Comparison of ENCODE assay signal across 8 cellular contexts in genomic region chr6:6810727-6811126, GRCh38.
A peak's percentile ranks its signal among the peaks of the same experiment; 100 is the strongest.
DNase-seq lines count a peak whose midpoint lies in the region; ATAC-seq and TF ChIP-seq lines count a peak whose summit lies in the region.

No MANE protein-coding gene starts in this region.

- H3K4me3 ChIP-seq in cardiac fibroblast (replicated peaks in 1 of 2; ENCODE audit: low read depth in 2 of 2, low read length in 2 of 2) (peak overlapping the region; percentile 32 to 35), parathyroid adenoma (ENCODE audit: low read depth, low read length) (no peak overlapping the region), HAP-1 (no peak overlapping the region)

- H3K4me2 ChIP-seq in parathyroid adenoma (ENCODE audit: low read length): peak overlapping the region; percentile 39

- in situ Hi-C loops in GM13977 (cut with MboI; ENCODE audit: low pct_unique_long_range_greater_than_20kb, low sequenced_read_pairs, unreplicated experiment): no loop called here
- in situ Hi-C loops in HAP-1 (cut with MboI; ENCODE audit: low sequenced_read_pairs): no loop called here

- H3K27me3 ChIP-seq in parathyroid adenoma (ENCODE audit: control insufficient read depth, insufficient read depth, low read length) (no peaks in the 10 kb centered on the region), HAP-1 (ENCODE audit: low read depth) (peaks cover 11% of the 10 kb centered on the region; the same call in 1 of the 2 replicates)

- H3K9ac ChIP-seq in parathyroid adenoma: no peak overlapping the region

- H3K36me3 ChIP-seq in parathyroid adenoma (ENCODE audit: control insufficient read depth, insufficient read depth, low read length): no peaks in the 10 kb centered on the region
- no peaks in the 10 kb centered on the region for H3K36me3 ChIP-seq in HAP-1 (replicated peaks)

- H3K4me1 ChIP-seq in parathyroid adenoma (no peaks in the 10 kb centered on the region), HAP-1 (no peaks in the 10 kb centered on the region)

- DNase-seq in GM13977 (ENCODE audit: low spot score): peak; percentile 48
- no peak for DNase-seq in cardiac fibroblast (ENCODE audit: low read depth in 2 of 2)
- DNase-seq in HAP-1 (ENCODE audit: low spot score in 2 of 2): no peak
- DNase-seq in epidermal melanocyte (ENCODE audit: insufficient read length, low spot score): no peak
- DNase-seq in NCI-H2081 (lab: John Stamatoyannopoulos, UW): no peak

- H3K79me2 ChIP-seq in parathyroid adenoma: no peaks in the 10 kb centered on the region

- H3K9me3 ChIP-seq in parathyroid adenoma (ENCODE audit: control insufficient read depth, low read length) (no peaks in the 10 kb centered on the region), HAP-1 (no peaks in the 10 kb centered on the region)

- H3K27ac ChIP-seq in parathyroid adenoma: peak overlapping the region; percentile 32

- TF ChIP-seq POLR2A in GM18505 (IDR thresholded peaks at IDR 0.05; ENCODE audit: borderline replicate concordance, extremely low read depth, insufficient read depth, insufficient read length): no peak

- ATAC-seq in HG03095 (IDR thresholded peaks at IDR 0.05; ENCODE audit: unreplicated experiment) (peak; percentile 82), GM18505 (IDR thresholded peaks at IDR 0.05; ENCODE audit: unreplicated experiment) (no peak)

- no peak for TF ChIP-seq CTCF in GM13977 (IDR thresholded peaks at IDR 0.05; ENCODE audit: extremely low read depth, insufficient read depth, missing control alignments)
- TF ChIP-seq CTCF in cardiac fibroblast (IDR thresholded peaks at IDR 0.05; ENCODE audit: low read depth, low read length): no peak
- no peak for TF ChIP-seq CTCF in parathyroid adenoma (IDR thresholded peaks at IDR 0.05)

- H2AFZ ChIP-seq in parathyroid adenoma: peak overlapping the region; percentile 55

Comparison
In these comparisons a context has a peak if more than half of its experiments do, and no peak if none do; other contexts are left out.
1. H3K4me3 ChIP-seq: peak in cardiac fibroblast (2 of 2); none in parathyroid adenoma (single experiment) and HAP-1 (single experiment).